In the genomic region with DNA sequence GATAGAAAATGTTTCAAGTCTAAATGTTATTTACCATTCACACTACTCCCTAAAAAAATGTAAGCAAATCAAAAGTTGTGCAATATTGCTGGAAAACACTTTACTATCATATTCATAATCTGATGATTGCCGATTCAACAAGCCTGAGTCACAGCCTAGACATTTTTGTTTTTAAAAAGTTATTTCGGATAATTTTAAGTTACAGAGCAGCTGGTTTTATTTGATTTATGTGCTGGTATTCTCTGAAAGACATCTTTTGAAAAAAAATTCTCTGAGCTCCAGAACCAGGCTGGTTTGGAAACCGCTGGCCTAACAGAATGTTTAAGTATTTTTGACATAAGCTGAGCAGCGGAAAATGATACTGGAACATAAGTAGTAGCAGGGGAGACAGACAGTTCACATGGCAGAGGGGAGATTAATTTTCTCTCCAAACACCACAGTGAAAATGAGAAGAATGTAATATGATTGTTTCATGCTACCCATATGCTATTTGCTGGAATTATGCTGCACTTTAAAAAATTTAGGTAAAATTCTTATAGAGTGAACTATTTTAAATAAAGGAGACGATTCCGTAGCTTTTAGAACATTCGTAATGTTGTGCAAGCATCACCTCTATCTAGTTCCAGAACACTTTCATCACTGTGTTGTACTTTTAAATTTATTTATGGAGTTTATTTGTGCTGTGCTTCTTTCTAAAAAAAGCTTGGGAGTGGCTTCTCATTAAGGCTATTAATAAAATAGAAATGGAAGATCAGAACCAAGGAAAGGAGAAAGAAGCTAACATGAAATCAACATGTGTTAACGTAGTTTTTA, we compare ENCODE assay signal across 14 cellular contexts. TPM values are rescaled to one million over a fixed set of nuclear protein-coding genes. Genes with fewer than 3 reads are reported as not detected.
DNase-seq lines count a peak whose midpoint lies in the region; ATAC-seq and TF ChIP-seq lines count a peak whose summit lies in the region.
"Had no signal": no experiment of that assay in that cellular context is flagged by ENCODE, and none has a peak within 500 bp of the region (broad histone marks: within the 10 kb centered on the region; RNA-seq: fewer than 3 reads in every experiment).

No MANE protein-coding gene starts in this region.

- intact Hi-C loops in PC-9 (cut with micrococcal nuclease; ENCODE audit: unreplicated experiment) (no loop called here), esophagus muscularis mucosa (cut with DNase I) (no loop called here), left lung (cut with DNase I) (no loop called here), uterus (cut with DNase I; ENCODE audit: low total_unique reads) (no loop called here)

- BruUV-seq in PC-9 (replicated peaks; lab: Mats Ljungman, UMichigan): no TSS peak

- no peak overlapping the region for H3K4me3 ChIP-seq in PC-9
- H3K4me3 ChIP-seq in esophagus muscularis mucosa: peak overlapping the region in 3 of 4 donors; percentile 6 to 30 (median 8)
- no peak overlapping the region for H3K4me3 ChIP-seq in left lung
- no peak overlapping the region for H3K4me3 ChIP-seq in uterus
- H3K4me3 ChIP-seq in CD8-positive, alpha-beta memory T cell (ENCODE audit: low read length): no peak overlapping the region
- H3K4me3 ChIP-seq: skin epidermis, thoracic aorta had no signal

- ATAC-seq in left lung (peak; percentile 43), GM21360 (IDR thresholded peaks at IDR 0.05; ENCODE audit: unreplicated experiment) (no peak), HG03565 (IDR thresholded peaks at IDR 0.05; ENCODE audit: unreplicated experiment) (no peak)
- ATAC-seq: natural killer cell treated with Interleukin-12 subunit alpha and Interleukin-12 subunit beta and Interleukin-15 and Interleukin-18, amount 100 ng/mL, for 72 hours had no signal

- no peak overlapping the region for H2AFZ ChIP-seq in PC-9

- no peaks in the 10 kb centered on the region for H3K9me2 ChIP-seq in PC-9 (ENCODE audit: insufficient read depth)

- H3K27ac ChIP-seq in PC-9 (no peak overlapping the region), esophagus muscularis mucosa (replicated peaks in 1 of 4) (peak overlapping the region in 3 of 4 donors; percentile 22 to 28 (median 27)), left lung (peak overlapping the region; percentile 40 to 69), uterus (peak overlapping the region; percentile 46 to 62)
- H3K27ac ChIP-seq in CD8-positive, alpha-beta memory T cell (ENCODE audit: low read depth, low read length): no peak overlapping the region
- H3K27ac ChIP-seq: thoracic aorta had no signal

- H3K9me3 Mint-ChIP-seq in CD8-positive, alpha-beta memory T cell: no peaks in the 10 kb centered on the region
- H3K9me3 Mint-ChIP-seq: activated CD4-positive, alpha-beta T cell treated with anti-CD3 and anti-CD28 coated beads, Interleukin-2, amount 10 ng/mL, durations not matched to agents 24 days and 14 days; natural killer cell treated with Interleukin-12 subunit alpha and Interleukin-12 subunit beta and Interleukin-15 and Interleukin-18, amount 100 ng/mL, for 72 hours had no signal

- H3K79me2 ChIP-seq in PC-9 (ENCODE audit: low read depth): 0 out of 2 replicates have a peak, but pooled peaks cover 3% of the 10 kb centered on the region

- CTCF ChIA-PET in PC-9 (lab: Charles Lee): no interaction called here
- CTCF ChIA-PET in CD8-positive, alpha-beta memory T cell (lab: Charles Lee): no interaction called here

- no peaks in the 10 kb centered on the region for H3K4me1 Mint-ChIP-seq in CD8-positive, alpha-beta memory T cell
- H3K4me1 Mint-ChIP-seq: activated CD4-positive, alpha-beta T cell treated with anti-CD3 and anti-CD28 coated beads, Interleukin-2, amount 10 ng/mL, durations not matched to agents 24 days and 14 days had no signal

- POLR2A ChIA-PET in PC-9 (lab: Charles Lee; ENCODE audit: unreplicated experiment): no interaction called here
- POLR2A ChIA-PET in CD8-positive, alpha-beta memory T cell (lab: Charles Lee): no interaction called here

- TF ChIP-seq CTCF in PC-9 (conservative IDR thresholded peaks at IDR 0.05) (no peak), esophagus muscularis mucosa (IDR thresholded peaks at IDR 0.05) (no peak), left lung (IDR thresholded peaks at IDR 0.05) (no peak), uterus (IDR thresholded peaks at IDR 0.05) (no peak)

- H3K4me3 Mint-ChIP-seq in CD8-positive, alpha-beta memory T cell: no peak overlapping the region
- H3K4me3 Mint-ChIP-seq: activated CD4-positive, alpha-beta T cell treated with anti-CD3 and anti-CD28 coated beads, Interleukin-2, amount 10 ng/mL, durations not matched to agents 24 days and 14 days; natural killer cell treated with Interleukin-12 subunit alpha and Interleukin-12 subunit beta and Interleukin-15 and Interleukin-18, amount 100 ng/mL, for 72 hours had no signal

- no peaks in the 10 kb centered on the region for H3K36me3 ChIP-seq in PC-9 (ENCODE audit: low read depth)
- no peaks in the 10 kb centered on the region for H3K36me3 ChIP-seq in esophagus muscularis mucosa
- H3K36me3 ChIP-seq in left lung: no peaks in the 10 kb centered on the region
- H3K36me3 ChIP-seq in uterus: no peaks in the 10 kb centered on the region
- no peaks in the 10 kb centered on the region for H3K36me3 ChIP-seq in CD8-positive, alpha-beta memory T cell (ENCODE audit: insufficient read depth, low read length)
- H3K36me3 ChIP-seq: esophagus squamous epithelium, thoracic aorta had no signal

- H3K27me3 Mint-ChIP-seq in CD8-positive, alpha-beta memory T cell: peaks cover 8 to 23% of the 10 kb centered on the region in 2 donors
- H3K27me3 Mint-ChIP-seq: natural killer cell treated with Interleukin-12 subunit alpha and Interleukin-12 subunit beta and Interleukin-15 and Interleukin-18, amount 100 ng/mL, for 72 hours had no signal

- DNase-seq in PC-9: peak in 1 of 2 experiments; percentile 57
- DNase-seq in esophagus muscularis mucosa (ENCODE audit: extremely low spot score): no peak
- DNase-seq in left lung: no peak
- DNase-seq in uterus: no peak
- DNase-seq in CD8-positive, alpha-beta memory T cell: no peak
- DNase-seq: activated CD4-positive, alpha-beta T cell treated with anti-CD3 and anti-CD28 coated beads, Interleukin-2, amount 10 ng/mL, durations not matched to agents 24 days and 14 days; caudate nucleus; esophagus squamous epithelium; NCI-H2081 treated with DMSO at 0.1 percent for 48 hours had no signal

- H3K36me3 Mint-ChIP-seq in CD8-positive, alpha-beta memory T cell: no peaks in the 10 kb centered on the region
- H3K36me3 Mint-ChIP-seq: natural killer cell treated with Interleukin-12 subunit alpha and Interleukin-12 subunit beta and Interleukin-15 and Interleukin-18, amount 100 ng/mL, for 72 hours had no signal

- TF ChIP-seq POLR2A in esophagus muscularis mucosa (IDR thresholded peaks at IDR 0.05; ENCODE audit: low read depth): no peak
- TF ChIP-seq POLR2A in uterus (IDR thresholded peaks at IDR 0.05): no peak

- TF ChIP-seq EP300 in esophagus muscularis mucosa (IDR thresholded peaks at IDR 0.05): no peak

- 61% methylated on average over 8 of the region's 8 CpGs for WGBS in esophagus muscularis mucosa

- no peak overlapping the region for H3K27ac Mint-ChIP-seq in CD8-positive, alpha-beta memory T cell
- H3K27ac Mint-ChIP-seq: activated CD4-positive, alpha-beta T cell treated with anti-CD3 and anti-CD28 coated beads, Interleukin-2, amount 10 ng/mL, durations not matched to agents 24 days and 14 days; natural killer cell treated with Interleukin-12 subunit alpha and Interleukin-12 subunit beta and Interleukin-15 and Interleukin-18, amount 100 ng/mL, for 72 hours had no signal

- H4K20me1 ChIP-seq in PC-9 (ENCODE audit: insufficient read depth): no peaks in the 10 kb centered on the region

- H3K4me1 ChIP-seq in PC-9 (replicated peaks; ENCODE audit: insufficient read depth): peaks cover 5% of the 10 kb centered on the region; the same call in 1 of the 2 replicates
- H3K4me1 ChIP-seq in esophagus muscularis mucosa: peaks cover 14 to 20% (median 18%) of the 10 kb centered on the region in 4 donors
- H3K4me1 ChIP-seq in left lung: no peaks in the 10 kb centered on the region
- H3K4me1 ChIP-seq in uterus: no peaks in the 10 kb centered on the region
- no peaks in the 10 kb centered on the region for H3K4me1 ChIP-seq in CD8-positive, alpha-beta memory T cell (ENCODE audit: insufficient read depth, low read length)

- no peaks in the 10 kb centered on the region for H3F3A ChIP-seq in PC-9 (ENCODE audit: insufficient read depth, low read depth)

- H3K27me3 ChIP-seq in PC-9 (ENCODE audit: insufficient read depth, low read depth) (no peaks in the 10 kb centered on the region), esophagus muscularis mucosa (no peaks in the 10 kb centered on the region), left lung (no peaks in the 10 kb centered on the region), uterus (no peaks in the 10 kb centered on the region)
- no peaks in the 10 kb centered on the region for H3K27me3 ChIP-seq in CD8-positive, alpha-beta memory T cell (ENCODE audit: insufficient read depth, low read length, poor library complexity, severe bottlenecking)
- H3K27me3 ChIP-seq: esophagus squamous epithelium had no signal

- H3K9me3 ChIP-seq in PC-9 (ENCODE audit: insufficient read depth, low read depth): no peaks in the 10 kb centered on the region
- H3K9me3 ChIP-seq in esophagus muscularis mucosa: no peaks in the 10 kb centered on the region
- no peaks in the 10 kb centered on the region for H3K9me3 ChIP-seq in left lung
- H3K9me3 ChIP-seq in uterus: no peaks in the 10 kb centered on the region
- H3K9me3 ChIP-seq in CD8-positive, alpha-beta memory T cell (ENCODE audit: low read length): no peaks in the 10 kb centered on the region
- H3K9me3 ChIP-seq: esophagus squamous epithelium, thoracic aorta had no signal

- H3K4me2 ChIP-seq in PC-9: peak overlapping the region; percentile 24; the same call in 1 of the 2 replicates

RNA-seq across cellular contexts. Expression of a gene that starts 36.0 kb away (rescaled TPM):
- total RNA-seq in PC-9 (2021) (15.7 and 19.5 TPM in 2 replicates), esophagus muscularis mucosa (10 to 100 TPM; 14.2 to 32.0 (median 20.6) TPM), left lung (10 to 100 TPM; 16.6 to 17.3 TPM), uterus (10 to 100 TPM; 20.2 to 74.7 (median 30.9) TPM)
- total RNA-seq in CD8-positive, alpha-beta memory T cell: 10 to 100 TPM; 45.7 to 50.8 TPM
- polyA plus RNA-seq in CD8-positive, alpha-beta memory T cell: 10.7 TPM

Comparison
In these comparisons a context has a peak if more than half of its experiments do, and no peak if none do; other contexts are left out.
1. H3K27ac ChIP-seq: peak in esophagus muscularis mucosa (3 of 4), left lung (2 of 2) and uterus (2 of 2); none in PC-9 (single experiment) and CD8-positive, alpha-beta memory T cell (single experiment).
2. H3K4me3 ChIP-seq: peak in esophagus muscularis mucosa (3 of 4); none in PC-9 (single experiment), left lung (0 of 2), uterus (0 of 2) and CD8-positive, alpha-beta memory T cell (single experiment).